1 cellular context compared by ENCODE assay signal in the genomic region with DNA sequence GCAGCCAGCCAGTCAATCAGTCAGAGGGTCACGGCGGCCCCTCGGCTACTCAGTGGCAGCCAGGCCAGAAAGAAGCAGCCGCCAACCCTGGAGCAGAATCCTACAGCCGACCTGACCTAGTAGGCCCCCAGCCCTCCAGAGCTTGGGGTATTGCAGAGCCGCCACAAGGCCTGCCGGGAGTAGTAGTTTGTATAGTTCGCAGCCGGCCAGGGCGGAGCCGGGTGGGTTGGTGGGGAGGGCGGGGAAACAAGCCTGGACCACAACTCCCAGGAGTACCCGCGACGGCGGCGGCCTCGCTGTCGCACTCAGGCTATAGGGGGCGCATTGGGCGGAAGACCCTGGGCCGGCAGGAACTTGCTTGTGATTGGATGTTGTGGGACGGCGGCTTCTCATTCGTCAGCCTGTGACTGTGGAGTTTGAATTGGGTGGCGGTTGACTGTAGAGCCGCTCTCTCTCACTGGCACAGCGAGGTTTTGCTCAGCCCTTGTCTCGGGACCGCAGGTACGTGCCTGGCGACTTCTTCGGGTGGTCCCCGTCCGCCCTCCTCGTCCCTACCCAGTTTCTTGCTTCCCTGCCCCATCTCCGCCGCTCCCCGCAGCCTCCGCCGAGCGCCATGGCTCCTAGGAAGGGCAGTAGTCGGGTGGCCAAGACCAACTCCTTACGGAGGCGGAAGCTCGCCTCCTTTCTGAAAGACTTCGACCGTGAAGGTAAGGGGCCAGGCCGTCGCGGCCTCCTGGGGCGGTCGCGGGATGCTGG.
A peak's percentile ranks its signal among the peaks of the same experiment; 100 is the strongest.
TF ChIP-seq lines count a peak whose summit lies in the region.

Gene CDCA8 (plus strand): TSS at position 439 of the 756 bp plus-strand sequence. CDS start 175 bp downstream, at position 614.

TF ChIP-seq in HepG2, 621 proteins besides CTCF, POLR2A, EP300 and RAD21 (continued from another document and continues in another):
- TF ChIP-seq HMGXB4 (CRISPR knock-in tag; IDR thresholded peaks at IDR 0.05; ENCODE audit: borderline replicate concordance in 1 of 2, low read depth in 1 of 2), result peak in 1 of 2 experiments; percentile 52; a peak in 2 of 4 replicates
- TF ChIP-seq MEF2D (CRISPR knock-in tag; IDR thresholded peaks at IDR 0.05), result peak; percentile 11; the same call in 1 of the 2 replicates
- TF ChIP-seq RFXAP (CRISPR knock-in tag; IDR thresholded peaks at IDR 0.05; ENCODE audit: borderline replicate concordance), result peak; percentile 95
- TF ChIP-seq HOXD1 (CRISPR knock-in tag; IDR thresholded peaks at IDR 0.05), result no peak
- 0 out of 2 replicates have a peak, but pooled peaks have one; percentile 33 for TF ChIP-seq SMAD1 (CRISPR knock-in tag; IDR thresholded peaks at IDR 0.05; ENCODE audit: borderline replicate concordance, low read depth)
- TF ChIP-seq, protein P1, sequence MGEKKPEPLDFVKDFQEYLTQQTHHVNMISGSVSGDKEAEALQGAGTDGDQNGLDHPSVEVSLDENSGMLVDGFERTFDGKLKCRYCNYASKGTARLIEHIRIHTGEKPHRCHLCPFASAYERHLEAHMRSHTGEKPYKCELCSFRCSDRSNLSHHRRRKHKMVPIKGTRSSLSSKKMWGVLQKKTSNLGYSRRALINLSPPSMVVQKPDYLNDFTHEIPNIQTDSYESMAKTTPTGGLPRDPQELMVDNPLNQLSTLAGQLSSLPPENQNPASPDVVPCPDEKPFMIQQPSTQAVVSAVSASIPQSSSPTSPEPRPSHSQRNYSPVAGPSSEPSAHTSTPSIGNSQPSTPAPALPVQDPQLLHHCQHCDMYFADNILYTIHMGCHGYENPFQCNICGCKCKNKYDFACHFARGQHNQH (CRISPR knock-in tag; IDR thresholded peaks at IDR 0.05), result 0 out of 2 replicates have a peak, but pooled peaks have one; percentile 11
- peak; percentile 39 for TF ChIP-seq SALL1 (CRISPR knock-in tag; IDR thresholded peaks at IDR 0.05)
- TF ChIP-seq CREM (IDR thresholded peaks at IDR 0.05), result peak; percentile 98
- no peak for TF ChIP-seq CREM (CRISPR knock-in tag; IDR thresholded peaks at IDR 0.05)
- no peak for TF ChIP-seq FOXA3 (CRISPR knock-in tag; IDR thresholded peaks at IDR 0.05)
- TF ChIP-seq IKZF1 (IDR thresholded peaks at IDR 0.05), result no peak
- TF ChIP-seq USF2 (IDR thresholded peaks at IDR 0.05; ENCODE audit: low read depth, low read length), result no peak
- TF ChIP-seq USF2 (CRISPR knock-in tag; IDR thresholded peaks at IDR 0.05; ENCODE audit: borderline replicate concordance), result no peak
- no peak for TF ChIP-seq PRMT3 (CRISPR knock-in tag; IDR thresholded peaks at IDR 0.05; ENCODE audit: borderline replicate concordance, low read depth)
- no peak for TF ChIP-seq ZNF121 (CRISPR knock-in tag; IDR thresholded peaks at IDR 0.05)
- peak; percentile 61; the same call in 1 of the 2 replicates for TF ChIP-seq TAF1 (CRISPR knock-in tag; IDR thresholded peaks at IDR 0.05)
- TF ChIP-seq, protein P2, sequence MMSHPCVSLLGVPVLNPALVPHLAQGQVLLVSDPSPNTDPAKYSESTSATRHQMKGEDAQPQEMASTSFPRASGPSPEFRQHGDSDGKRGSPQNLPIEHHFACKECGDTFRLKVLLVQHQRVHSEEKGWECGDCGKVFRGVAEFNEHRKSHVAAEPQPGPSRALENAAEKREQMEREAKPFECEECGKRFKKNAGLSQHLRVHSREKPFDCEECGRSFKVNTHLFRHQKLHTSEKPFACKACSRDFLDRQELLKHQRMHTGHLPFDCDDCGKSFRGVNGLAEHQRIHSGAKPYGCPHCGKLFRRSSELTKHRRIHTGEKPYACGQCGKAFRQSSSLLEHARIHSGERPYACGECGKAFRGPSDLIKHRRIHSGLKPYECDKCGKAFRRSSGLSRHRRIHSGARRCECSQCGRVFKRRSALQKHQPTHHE (CRISPR knock-in tag; IDR thresholded peaks at IDR 0.05; ENCODE audit: borderline replicate concordance), result 0 out of 2 replicates have a peak, but pooled peaks have one; percentile 37
- TF ChIP-seq, protein P3, sequence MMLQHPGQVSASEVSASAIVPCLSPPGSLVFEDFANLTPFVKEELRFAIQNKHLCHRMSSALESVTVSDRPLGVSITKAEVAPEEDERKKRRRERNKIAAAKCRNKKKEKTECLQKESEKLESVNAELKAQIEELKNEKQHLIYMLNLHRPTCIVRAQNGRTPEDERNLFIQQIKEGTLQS (CRISPR knock-in tag; IDR thresholded peaks at IDR 0.05), result no peak
- TF ChIP-seq, protein P4, sequence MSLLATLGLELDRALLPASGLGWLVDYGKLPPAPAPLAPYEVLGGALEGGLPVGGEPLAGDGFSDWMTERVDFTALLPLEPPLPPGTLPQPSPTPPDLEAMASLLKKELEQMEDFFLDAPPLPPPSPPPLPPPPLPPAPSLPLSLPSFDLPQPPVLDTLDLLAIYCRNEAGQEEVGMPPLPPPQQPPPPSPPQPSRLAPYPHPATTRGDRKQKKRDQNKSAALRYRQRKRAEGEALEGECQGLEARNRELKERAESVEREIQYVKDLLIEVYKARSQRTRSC (CRISPR knock-in tag; IDR thresholded peaks at IDR 0.05; ENCODE audit: low read depth), result no peak
- 0 out of 2 replicates have a peak, but pooled peaks have one; percentile 49 for TF ChIP-seq CENPT (CRISPR knock-in tag; IDR thresholded peaks at IDR 0.05; ENCODE audit: low read depth)
- TF ChIP-seq ZNF652 (CRISPR knock-in tag; IDR thresholded peaks at IDR 0.05; ENCODE audit: borderline replicate concordance, low read depth), result no peak
- no peak for TF ChIP-seq DNMT1 (CRISPR knock-in tag; IDR thresholded peaks at IDR 0.05)
- TF ChIP-seq, protein P5, sequence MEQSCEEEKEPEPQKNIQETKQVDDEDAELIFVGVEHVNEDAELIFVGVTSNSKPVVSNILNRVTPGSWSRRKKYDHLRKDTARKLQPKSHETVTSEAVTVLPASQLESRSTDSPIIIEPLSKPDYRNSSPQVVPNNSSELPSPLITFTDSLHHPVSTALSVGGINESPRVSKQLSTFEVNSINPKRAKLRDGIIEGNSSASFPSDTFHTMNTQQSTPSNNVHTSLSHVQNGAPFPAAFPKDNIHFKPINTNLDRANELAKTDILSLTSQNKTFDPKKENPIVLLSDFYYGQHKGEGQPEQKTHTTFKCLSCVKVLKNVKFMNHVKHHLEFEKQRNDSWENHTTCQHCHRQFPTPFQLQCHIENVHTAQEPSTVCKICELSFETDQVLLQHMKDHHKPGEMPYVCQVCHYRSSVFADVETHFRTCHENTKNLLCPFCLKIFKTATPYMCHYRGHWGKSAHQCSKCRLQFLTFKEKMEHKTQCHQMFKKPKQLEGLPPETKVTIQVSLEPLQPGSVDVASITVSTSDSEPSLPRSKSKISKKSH (CRISPR knock-in tag; IDR thresholded peaks at IDR 0.05; ENCODE audit: borderline replicate concordance), result no peak; the same call in 1 of the 2 replicates
- TF ChIP-seq, protein P6, sequence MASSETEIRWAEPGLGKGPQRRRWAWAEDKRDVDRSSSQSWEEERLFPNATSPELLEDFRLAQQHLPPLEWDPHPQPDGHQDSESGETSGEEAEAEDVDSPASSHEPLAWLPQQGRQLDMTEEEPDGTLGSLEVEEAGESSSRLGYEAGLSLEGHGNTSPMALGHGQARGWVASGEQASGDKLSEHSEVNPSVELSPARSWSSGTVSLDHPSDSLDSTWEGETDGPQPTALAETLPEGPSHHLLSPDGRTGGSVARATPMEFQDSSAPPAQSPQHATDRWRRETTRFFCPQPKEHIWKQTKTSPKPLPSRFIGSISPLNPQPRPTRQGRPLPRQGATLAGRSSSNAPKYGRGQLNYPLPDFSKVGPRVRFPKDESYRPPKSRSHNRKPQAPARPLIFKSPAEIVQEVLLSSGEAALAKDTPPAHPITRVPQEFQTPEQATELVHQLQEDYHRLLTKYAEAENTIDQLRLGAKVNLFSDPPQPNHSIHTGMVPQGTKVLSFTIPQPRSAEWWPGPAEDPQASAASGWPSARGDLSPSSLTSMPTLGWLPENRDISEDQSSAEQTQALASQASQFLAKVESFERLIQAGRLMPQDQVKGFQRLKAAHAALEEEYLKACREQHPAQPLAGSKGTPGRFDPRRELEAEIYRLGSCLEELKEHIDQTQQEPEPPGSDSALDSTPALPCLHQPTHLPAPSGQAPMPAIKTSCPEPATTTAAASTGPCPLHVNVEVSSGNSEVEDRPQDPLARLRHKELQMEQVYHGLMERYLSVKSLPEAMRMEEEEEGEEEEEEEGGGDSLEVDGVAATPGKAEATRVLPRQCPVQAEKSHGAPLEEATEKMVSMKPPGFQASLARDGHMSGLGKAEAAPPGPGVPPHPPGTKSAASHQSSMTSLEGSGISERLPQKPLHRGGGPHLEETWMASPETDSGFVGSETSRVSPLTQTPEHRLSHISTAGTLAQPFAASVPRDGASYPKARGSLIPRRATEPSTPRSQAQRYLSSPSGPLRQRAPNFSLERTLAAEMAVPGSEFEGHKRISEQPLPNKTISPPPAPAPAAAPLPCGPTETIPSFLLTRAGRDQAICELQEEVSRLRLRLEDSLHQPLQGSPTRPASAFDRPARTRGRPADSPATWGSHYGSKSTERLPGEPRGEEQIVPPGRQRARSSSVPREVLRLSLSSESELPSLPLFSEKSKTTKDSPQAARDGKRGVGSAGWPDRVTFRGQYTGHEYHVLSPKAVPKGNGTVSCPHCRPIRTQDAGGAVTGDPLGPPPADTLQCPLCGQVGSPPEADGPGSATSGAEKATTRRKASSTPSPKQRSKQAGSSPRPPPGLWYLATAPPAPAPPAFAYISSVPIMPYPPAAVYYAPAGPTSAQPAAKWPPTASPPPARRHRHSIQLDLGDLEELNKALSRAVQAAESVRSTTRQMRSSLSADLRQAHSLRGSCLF (CRISPR knock-in tag; IDR thresholded peaks at IDR 0.05; ENCODE audit: borderline replicate concordance), result peak; percentile 71; the same call in 1 of the 2 replicates
- no peak; the same call in 1 of the 2 replicates for TF ChIP-seq ZNF350 (CRISPR knock-in tag; IDR thresholded peaks at IDR 0.05; ENCODE audit: borderline replicate concordance, low read depth)
- peak; percentile 99 for TF ChIP-seq HMGXB3 (CRISPR knock-in tag; IDR thresholded peaks at IDR 0.05; ENCODE audit: borderline replicate concordance)
- no peak for TF ChIP-seq RORA (CRISPR knock-in tag; IDR thresholded peaks at IDR 0.05)
